Comparison of ENCODE assay signal across 29 cellular contexts in genomic region chr4:124743711-124744110, GRCh38.
"Had no signal": no experiment of that assay in that cellular context is flagged by ENCODE, and none has a peak within 500 bp of the region (broad histone marks: within the 10 kb centered on the region; RNA-seq: fewer than 3 reads in every experiment).

No MANE protein-coding gene starts in this region.

- FAIRE-seq: endometrium, endothelial cell of umbilical vein, frontal cortex had no signal

- H3K4me1 ChIP-seq: ascending aorta, breast epithelium, colonic mucosa, esophagus squamous epithelium had no signal

- H3K27me3 ChIP-seq: ascending aorta, breast epithelium, cardiac muscle cell, colonic mucosa, esophagus squamous epithelium had no signal

- ATAC-seq: activated CD4-positive, alpha-beta T cell treated with anti-CD3 and anti-CD28 coated beads for 36 hours; activated naive CD4-positive, alpha-beta T cell treated with anti-CD3 and anti-CD28 coated beads, Interleukin-2, amount 50 U/mL, for 72 hours; activated T-cell treated with anti-CD3 and anti-CD28 coated beads, Interleukin-2, amount 50 U/mL, for 72 hours had no signal

- H3K36me3 ChIP-seq: ascending aorta, breast epithelium, cardiac muscle cell, colonic mucosa, esophagus squamous epithelium had no signal

- H3K27ac ChIP-seq: ascending aorta, breast epithelium, cardiac muscle cell, colonic mucosa, epithelial cell of prostate, esophagus squamous epithelium had no signal

- H3K4me3 ChIP-seq: ascending aorta, breast epithelium, cardiac muscle cell, colonic mucosa, esophagus squamous epithelium had no signal

- DNase-seq: activated CD4-positive, alpha-beta memory T cell treated with anti-CD3 and anti-CD28 coated beads, Interleukin-2, amount 10 ng/mL, durations not matched to agents 7 days and 5 days; activated CD4-positive, alpha-beta T cell treated with anti-CD3 and anti-CD28 coated beads for 36 hours; activated CD4-positive, alpha-beta T cell treated with anti-CD3 and anti-CD28 coated beads, Interleukin-2, amount 10 ng/mL, durations not matched to agents 7 days and 5 days; activated CD4-positive, alpha-beta T cell treated with anti-CD3 and anti-CD28 coated beads, Interleukin-2, amount 50 U/mL, for 4 hours; activated CD4-positive, CD25-positive, alpha-beta regulatory T cell; activated CD4-positive, CD25-positive, alpha-beta regulatory T cell treated with anti-CD3 and anti-CD28 coated beads, Interleukin-2, amount 50 U/mL, for 72 hours; activated CD8-positive, alpha-beta memory T cell treated with anti-CD3 and anti-CD28 coated beads, Interleukin-2, amount 50 U/mL, for 48 hours; activated gamma-delta T cell; activated naive CD4-positive, alpha-beta T cell; activated naive CD4-positive, alpha-beta T cell treated with anti-CD3 and anti-CD28 coated beads, Interleukin-2, amount 10 ng/mL, durations not matched to agents 7 days and 5 days; activated naive CD8-positive, alpha-beta T cell treated with anti-CD3 and anti-CD28 coated beads, Interleukin-2, amount 10 ng/mL, durations not matched to agents 7 days and 5 days; activated T-cell treated with anti-CD3 and anti-CD28 coated beads for 4 hours; activated T-cell treated with anti-CD3 and anti-CD28 coated beads, Interleukin-2, amount 50 U/mL, for 24 hours; activated T-cell treated with anti-CD3 and anti-CD28 coated beads, Interleukin-2, amount 50 U/mL, for 72 hours; central memory CD4-positive, alpha-beta T cell; cerebellar nuclear complex; colonic mucosa; effector CD8-positive, alpha-beta T cell; esophagus squamous epithelium; head of caudate nucleus; T-helper 2 cell had no signal

- H3K9me3 ChIP-seq: ascending aorta, breast epithelium, colonic mucosa, esophagus squamous epithelium had no signal
